Comparison of ENCODE assay signal across 8 cellular contexts in the genomic region with DNA sequence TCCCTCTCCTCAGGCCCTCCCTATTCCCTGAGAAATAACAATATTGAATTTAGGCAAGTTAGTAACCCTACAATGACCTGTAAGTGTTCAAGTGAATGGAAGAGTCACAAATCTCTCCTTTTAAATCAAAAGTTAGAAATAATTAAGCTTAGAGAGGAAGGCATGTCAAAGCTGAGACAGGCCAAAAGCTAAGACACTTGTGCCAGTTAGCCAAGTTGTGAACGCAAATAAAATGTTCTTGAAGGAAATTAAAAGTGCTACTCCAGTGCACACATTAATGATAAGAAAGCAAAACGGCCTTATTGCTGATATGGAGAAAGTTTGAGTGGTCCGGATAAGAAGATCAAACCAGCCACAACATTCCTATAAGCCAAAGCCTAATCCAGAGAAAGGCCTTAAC.
"Had no signal": no experiment of that assay in that cellular context is flagged by ENCODE, and none has a peak within 500 bp of the region (broad histone marks: within the 10 kb centered on the region; RNA-seq: fewer than 3 reads in every experiment).

No MANE protein-coding gene starts in this region.

- DNase-seq: GM23248, GOT3, H9, HCEC 1CT, IMR-90 had no signal

- H3K4me3 Mint-ChIP-seq: H9 had no signal

- H3K27ac ChIP-seq: GM23248 had no signal

- H2AFZ ChIP-seq: GM23248 had no signal

- FAIRE-seq: H54, HTR-8/SVneo, K562 had no signal

- H3K9me3 Mint-ChIP-seq: H9 had no signal

- H3K9ac ChIP-seq: GM23248 had no signal

- H3K4me3 ChIP-seq: GM23248, K562 had no signal

- ATAC-seq: K562 had no signal
